In genomic region chr7:151539055-151539714, GRCh38 we compare ENCODE assay signal across 9 cellular contexts. TPM values are rescaled to one million over a fixed set of nuclear protein-coding genes. Genes with fewer than 3 reads are reported as not detected.
DNase-seq lines count a peak whose midpoint lies in the region; ATAC-seq, FAIRE-seq and TF ChIP-seq lines count a peak whose summit lies in the region.
"Had no signal": no experiment of that assay in that cellular context is flagged by ENCODE, and none has a peak within 500 bp of the region (broad histone marks: within the 10 kb centered on the region; RNA-seq: fewer than 3 reads in every experiment).

No MANE protein-coding gene starts in this region.

- TF ChIP-seq CTCF in WTC11 (IDR thresholded peaks at IDR 0.05) = no peak

- no peaks in the 10 kb centered on the region for H3K36me3 Mint-ChIP-seq in WTC11
- no peaks in the 10 kb centered on the region for H3K36me3 Mint-ChIP-seq in activated naive CD8-positive, alpha-beta T cell treated with anti-CD3 and anti-CD28 coated beads for 36 hours

- POLR2A ChIA-PET in WTC11 (lab: Charles Lee) = interaction anchor here (1.3 kb wide), 1 partner anchor 14 kb away, joined by 3 read pairs; no protein-coding TSS in a partner anchor

- H3K4me3 Mint-ChIP-seq in WTC11 = no peak overlapping the region
- H3K4me3 Mint-ChIP-seq in activated naive CD8-positive, alpha-beta T cell treated with anti-CD3 and anti-CD28 coated beads for 36 hours = no peak overlapping the region

- H3K9me3 Mint-ChIP-seq in WTC11 = peaks cover 6% of the 10 kb centered on the region; the same call in 1 of the 2 replicates
- H3K9me3 Mint-ChIP-seq in activated naive CD8-positive, alpha-beta T cell treated with anti-CD3 and anti-CD28 coated beads for 36 hours = no peaks in the 10 kb centered on the region

- H3K4me1 Mint-ChIP-seq in WTC11 = peaks cover 15% of the 10 kb centered on the region
- peaks cover 6% of the 10 kb centered on the region for H3K4me1 Mint-ChIP-seq in activated naive CD8-positive, alpha-beta T cell treated with anti-CD3 and anti-CD28 coated beads for 36 hours

- 0 out of 2 replicates have a peak overlapping the region, but pooled peaks have one; percentile 26 for H3K27ac Mint-ChIP-seq in WTC11
- no peak overlapping the region for H3K27ac Mint-ChIP-seq in activated naive CD8-positive, alpha-beta T cell treated with anti-CD3 and anti-CD28 coated beads for 36 hours

- ATAC-seq in GM18870 (IDR thresholded peaks at IDR 0.05; ENCODE audit: unreplicated experiment) (peak; percentile 81), HG03342 (IDR thresholded peaks at IDR 0.05; ENCODE audit: unreplicated experiment) (peak; percentile 69), WTC11 (peak; percentile 96)

- FAIRE-seq in GM19239 (lab: Jason Lieb, UNC) = no peak
- FAIRE-seq: colon had no signal

- CTCF ChIA-PET in WTC11 (lab: Charles Lee) = interaction anchor here (1.0 to 2.2 kb wide), 5 partner anchors 19 to 220 kb away, joined by 3 to 8 read pairs (median 4); partner anchors contain the start of genes CRYGN and RHEB

- no peaks in the 10 kb centered on the region for H3K27me3 Mint-ChIP-seq in WTC11 (ENCODE audit: low read depth)
- peaks cover 17% of the 10 kb centered on the region for H3K27me3 Mint-ChIP-seq in activated naive CD8-positive, alpha-beta T cell treated with anti-CD3 and anti-CD28 coated beads for 36 hours

- no peak for DNase-seq in WTC11 (ENCODE audit: low spot score)
- DNase-seq in kidney tubule cell (ENCODE audit: low spot score) = peak; percentile 14
- no peak for DNase-seq in activated naive CD4-positive, alpha-beta T cell (lab: John Stamatoyannopoulos, UW)
- no peak for DNase-seq in activated naive CD8-positive, alpha-beta T cell treated with anti-CD3 and anti-CD28 coated beads for 36 hours
- no peak for DNase-seq in GM19239 (ENCODE audit: insufficient read length, low spot score)
- DNase-seq in activated CD4-positive, alpha-beta T cell treated with anti-CD3 and anti-CD28 coated beads, Interleukin-2, amount 50 U/mL, for 4 hours = no peak

TF ChIP-seq in WTC11, 78 proteins besides CTCF, POLR2A, EP300 and RAD21:
- TF ChIP-seq NFYB (CRISPR knock-in tag; conservative IDR thresholded peaks at IDR 0.05; ENCODE audit: low read depth) (peak; percentile 35; the same call in 1 of the 2 replicates), USF1 (CRISPR knock-in tag; IDR thresholded peaks at IDR 0.05) (peak; percentile 81), MAX (CRISPR knock-in tag; IDR thresholded peaks at IDR 0.05) (0 out of 2 replicates have a peak, but pooled peaks have one; percentile 27), USF2 (CRISPR knock-in tag; IDR thresholded peaks at IDR 0.05) (peak; percentile 87), ZNF423 (CRISPR knock-in tag; IDR thresholded peaks at IDR 0.05) (no peak)

RNA-seq across cellular contexts. Expression of gene RHEB, which starts 19.5 kb away (rescaled TPM):
- total RNA-seq in WTC11 (2021) = 126 to 133 TPM (median 127 TPM) in 3 replicates
- 10 to 100 TPM; 42.0 to 46.8 TPM for total RNA-seq in activated naive CD8-positive, alpha-beta T cell treated with anti-CD3 and anti-CD28 coated beads for 36 hours
